In the genomic region with DNA sequence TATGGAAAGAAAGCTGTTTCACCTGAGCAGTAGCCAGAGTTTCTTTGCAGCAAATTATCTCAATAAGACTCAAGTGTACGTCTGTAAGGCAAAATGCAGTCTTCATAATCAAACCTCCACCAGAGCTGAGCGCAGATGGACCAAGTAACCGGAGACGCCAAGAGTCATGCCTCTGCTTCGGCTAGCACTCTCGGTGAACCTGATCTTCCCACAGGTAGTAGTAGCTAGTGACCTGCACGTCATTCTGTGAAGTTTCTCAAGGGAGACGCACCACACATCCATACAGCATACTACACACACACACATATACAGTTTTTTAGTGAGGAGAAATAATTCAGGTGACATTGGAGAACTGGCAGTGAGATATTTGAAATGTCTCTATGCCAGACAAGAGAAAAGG, we compare ENCODE assay signal across 16 cellular contexts.
DNase-seq lines count a peak whose midpoint lies in the region; ATAC-seq, FAIRE-seq and TF ChIP-seq lines count a peak whose summit lies in the region.
"Had no signal": no experiment of that assay in that cellular context is flagged by ENCODE, and none has a peak within 500 bp of the region (broad histone marks: within the 10 kb centered on the region; RNA-seq: fewer than 3 reads in every experiment).

No MANE protein-coding gene starts in this region.

- H3K36me3 ChIP-seq in left ventricle myocardium inferior, result no peaks in the 10 kb centered on the region
- no peaks in the 10 kb centered on the region for H3K36me3 ChIP-seq in neuronal stem cell (replicated peaks in 1 of 2; ENCODE audit: control insufficient read depth in 2 of 2, insufficient read depth in 2 of 2, low read length in 2 of 2)
- H3K36me3 ChIP-seq in suprapubic skin, result no peaks in the 10 kb centered on the region

- no CpG with 5 or more reads among the region's 8 CpGs for WGBS in neuronal stem cell (ENCODE audit: extremely low coverage in 2 of 2, insufficient read length in 2 of 2, insufficient replicate concordance in 1 of 2), 2 donors
- 71% methylated on average over 8 of the region's 8 CpGs for WGBS in suprapubic skin

- no peak for TF ChIP-seq EP300 in suprapubic skin (IDR thresholded peaks at IDR 0.05)

- H2BK120ac ChIP-seq in neuronal stem cell (ENCODE audit: low read depth, low read length), result no peak overlapping the region

- intact Hi-C loops in left ventricle myocardium inferior (cut with micrococcal nuclease) (no loop called here), Right ventricle myocardium inferior (cut with DNase I) (loop anchor here (10.0 kb wide), 1 partner anchor 300 kb away; no protein-coding TSS in a partner anchor)

- no peak overlapping the region for H2AK5ac ChIP-seq in neuronal stem cell (ENCODE audit: low read depth, low read length)

- no peak overlapping the region for H4K8ac ChIP-seq in neuronal stem cell (ENCODE audit: low read depth, low read length)

- no peak for TF ChIP-seq CTCF in left ventricle myocardium inferior (IDR thresholded peaks at IDR 0.05; ENCODE audit: borderline replicate concordance)
- TF ChIP-seq CTCF in suprapubic skin (IDR thresholded peaks at IDR 0.05), result no peak

- no peak overlapping the region for H2BK15ac ChIP-seq in neuronal stem cell (ENCODE audit: low read length)

- H3K9ac ChIP-seq in neuronal stem cell (ENCODE audit: low read depth, low read length, poor library complexity), result no peak overlapping the region

- ATAC-seq in Right ventricle myocardium inferior, result no peak
- ATAC-seq: A549 had no signal

- no peak overlapping the region for H3K4ac ChIP-seq in neuronal stem cell (ENCODE audit: low read length)

- no peak overlapping the region for H3K23ac ChIP-seq in neuronal stem cell (ENCODE audit: low read depth, low read length, poor library complexity)

- H3K9me3 ChIP-seq in left ventricle myocardium inferior (replicated peaks) (no peaks in the 10 kb centered on the region), neuronal stem cell (replicated peaks in 1 of 2; ENCODE audit: control insufficient read depth in 2 of 2, insufficient read depth in 1 of 2, low read depth in 1 of 2, low read length in 2 of 2) (no peaks in the 10 kb centered on the region), suprapubic skin (no peaks in the 10 kb centered on the region)
- H3K9me3 ChIP-seq: A549, Caco-2 had no signal

- H3K4me1 ChIP-seq in left ventricle myocardium inferior (peaks cover 66% of the 10 kb centered on the region), neuronal stem cell (ENCODE audit: control insufficient read depth in 2 of 2, insufficient read depth in 1 of 2, low read depth in 1 of 2, low read length in 2 of 2) (peaks cover 3% of the 10 kb centered on the region in 2 donors), suprapubic skin (peaks cover 43% of the 10 kb centered on the region)
- H3K4me1 ChIP-seq: A549, Caco-2 had no signal

- TF ChIP-seq POLR2A in suprapubic skin (IDR thresholded peaks at IDR 0.05), result no peak

- no peak overlapping the region for H3K14ac ChIP-seq in neuronal stem cell (ENCODE audit: low read length)

- H4K91ac ChIP-seq in neuronal stem cell (ENCODE audit: low read depth, low read length, poor library complexity), result no peak overlapping the region

- no peaks in the 10 kb centered on the region for H3K27me3 ChIP-seq in left ventricle myocardium inferior (ENCODE audit: low read depth)
- H3K27me3 ChIP-seq in neuronal stem cell (ENCODE audit: control insufficient read depth in 3 of 3, insufficient read depth in 3 of 3, low read depth in 1 of 3, low read length in 3 of 3), result no peaks in the 10 kb centered on the region
- no peaks in the 10 kb centered on the region for H3K27me3 ChIP-seq in suprapubic skin

- DNase-seq in left ventricle myocardium inferior (no peak), Right ventricle myocardium inferior (ENCODE audit: missing footprints) (no peak), dermis blood vessel endothelial cell (peak; percentile 76), neuronal stem cell (ENCODE audit: low spot score) (no peak), suprapubic skin (ENCODE audit: low spot score in 2 of 2) (no peak), RCC 7860 (ENCODE audit: low spot score) (no peak), mucosa of gallbladder (ENCODE audit: low spot score) (no peak), NCI-H345 (lab: John Stamatoyannopoulos, UW) (no peak)
- DNase-seq: Caco-2, MM.1S, NCI-H1105 treated with DMSO at 0.1 percent for 48 hours, NCI-H187, NCI-H510A had no signal

- no peaks in the 10 kb centered on the region for H3K79me1 ChIP-seq in neuronal stem cell (ENCODE audit: low read depth, low read length)

- FAIRE-seq in RCC 7860 (lab: Jason Lieb, UNC), result no peak
- FAIRE-seq: H54 had no signal

- no peak overlapping the region for H2BK12ac ChIP-seq in neuronal stem cell (ENCODE audit: low read length)

- H3K27ac ChIP-seq in left ventricle myocardium inferior (replicated peaks) (peak overlapping the region; percentile 86), neuronal stem cell (replicated peaks; ENCODE audit: low read length) (no peak overlapping the region), suprapubic skin (peak overlapping the region; percentile 17)
- H3K27ac ChIP-seq: A549, HL-60 had no signal

- peak overlapping the region; percentile 75 for H2BK5ac ChIP-seq in neuronal stem cell (ENCODE audit: low read length)

- peak overlapping the region; percentile 80 for H3K18ac ChIP-seq in neuronal stem cell (ENCODE audit: low read length)

- no peak overlapping the region for H2AFZ ChIP-seq in neuronal stem cell (ENCODE audit: low read length)

- peak overlapping the region; percentile 46 for H3K4me3 ChIP-seq in left ventricle myocardium inferior
- no peak overlapping the region for H3K4me3 ChIP-seq in neuronal stem cell (ENCODE audit: low read length in 2 of 2)
- peak overlapping the region; percentile 8 for H3K4me3 ChIP-seq in suprapubic skin
- H3K4me3 ChIP-seq: A549 had no signal

- H3K4me2 ChIP-seq in neuronal stem cell (ENCODE audit: insufficient read depth, low read length, poor library complexity, severe bottlenecking), result no peak overlapping the region
- H3K4me2 ChIP-seq: A549 had no signal

Comparison
In these comparisons a context has a peak if more than half of its experiments do, and no peak if none do; other contexts are left out.
1. H3K4me3 ChIP-seq: peak in left ventricle myocardium inferior (single experiment) and suprapubic skin (single experiment); none in neuronal stem cell (0 of 2).